In genomic region chr9:137642118-137642601, GRCh38 we compare ENCODE assay signal across 17 cellular contexts. TPM values are rescaled to one million over a fixed set of nuclear protein-coding genes. Genes with fewer than 3 reads are reported as not detected.
A peak's percentile ranks its signal among the peaks of the same experiment; 100 is the strongest.
DNase-seq lines count a peak whose midpoint lies in the region; ATAC-seq and TF ChIP-seq lines count a peak whose summit lies in the region.
"Had no signal": no experiment of that assay in that cellular context is flagged by ENCODE, and none has a peak within 500 bp of the region (broad histone marks: within the 10 kb centered on the region; RNA-seq: fewer than 3 reads in every experiment).

No MANE protein-coding gene starts in this region.

- no peaks in the 10 kb centered on the region for H3K9me3 Mint-ChIP-seq in activated naive CD8-positive, alpha-beta T cell (ENCODE audit: low read depth)
- no peaks in the 10 kb centered on the region for H3K9me3 Mint-ChIP-seq in activated naive CD8-positive, alpha-beta T cell treated with anti-CD3 and anti-CD28 coated beads, Interleukin-2, amount 50 U/mL, for 24 hours
- H3K9me3 Mint-ChIP-seq in activated T-helper 1 cell treated with anti-CD3 and anti-CD28 coated beads, Interleukin-12 subunit alpha, Interleukin-12 subunit beta, Interleukin-2, Interleukin-4 antibody, amounts not matched to agents 30 ng/mL and 10 ng/mL and 1 ng/mL, durations not matched to agents 14 hours and 24 hours and 36 hours, result no peaks in the 10 kb centered on the region
- H3K9me3 Mint-ChIP-seq in nephron progenitor cell (peaks cover 8% of the 10 kb centered on the region), type B pancreatic cell (no peaks in the 10 kb centered on the region)

- ATAC-seq in activated naive CD8-positive, alpha-beta T cell treated with anti-CD3 and anti-CD28 coated beads, Interleukin-2, amount 50 U/mL, for 24 hours, result no peak
- no peak for ATAC-seq in HG02870 (IDR thresholded peaks at IDR 0.05; ENCODE audit: unreplicated experiment)

- DNase-seq in activated naive CD8-positive, alpha-beta T cell treated with anti-CD3 and anti-CD28 coated beads, Interleukin-2, amount 50 U/mL, for 24 hours, result no peak
- DNase-seq in activated T-helper 1 cell treated with anti-CD3 and anti-CD28 coated beads, Interleukin-12 subunit alpha, Interleukin-12 subunit beta, Interleukin-2, Interleukin-4 antibody, amounts not matched to agents 30 ng/mL and 10 ng/mL and 1 ng/mL, durations not matched to agents 14 hours and 24 hours and 36 hours (ENCODE audit: low spot score), result no peak
- DNase-seq in nephron progenitor cell, result no peak
- DNase-seq in type B pancreatic cell (ENCODE audit: extremely low spot score, unreplicated experiment), result no peak
- DNase-seq in caudate nucleus (lab: John Stamatoyannopoulos, UW), result no peak
- DNase-seq: BE2C, MV-4-11, NCI-H1417, NCI-H187, NCI-H2107, NCI-H510A, NCI-H748 treated with DMSO at 0.1 percent for 48 hours, OCI-M1, SHP77 had no signal

- TF ChIP-seq CTCF in nephron progenitor cell (IDR thresholded peaks at IDR 0.05), result no peak
- TF ChIP-seq CTCF in type B pancreatic cell (conservative IDR thresholded peaks at IDR 0.05), result no peak

- H3K36me3 Mint-ChIP-seq in activated naive CD8-positive, alpha-beta T cell, result peaks cover 18% of the 10 kb centered on the region
- peaks cover 28% of the 10 kb centered on the region for H3K36me3 Mint-ChIP-seq in activated naive CD8-positive, alpha-beta T cell treated with anti-CD3 and anti-CD28 coated beads, Interleukin-2, amount 50 U/mL, for 24 hours (ENCODE audit: low read depth)
- peaks cover 31% of the 10 kb centered on the region for H3K36me3 Mint-ChIP-seq in activated T-helper 1 cell treated with anti-CD3 and anti-CD28 coated beads, Interleukin-12 subunit alpha, Interleukin-12 subunit beta, Interleukin-2, Interleukin-4 antibody, amounts not matched to agents 30 ng/mL and 10 ng/mL and 1 ng/mL, durations not matched to agents 14 hours and 24 hours and 36 hours (ENCODE audit: low read depth)
- H3K36me3 Mint-ChIP-seq in nephron progenitor cell (ENCODE audit: low read depth), result peaks cover 77% of the 10 kb centered on the region
- H3K36me3 Mint-ChIP-seq in type B pancreatic cell, result peaks cover 29% of the 10 kb centered on the region

- intact Hi-C loops in activated T-helper 1 cell treated with anti-CD3 and anti-CD28 coated beads, Interleukin-12 subunit alpha, Interleukin-12 subunit beta, Interleukin-2, Interleukin-4 antibody, amounts not matched to agents 30 ng/mL and 10 ng/mL and 1 ng/mL, durations not matched to agents 14 hours and 24 hours and 36 hours (cut with micrococcal nuclease), result no loop called here

- H3K27ac ChIP-seq in caudate nucleus (ENCODE audit: low read depth, low read length), result no peak overlapping the region
- H3K27ac ChIP-seq: KMS-11 had no signal

- H3K4me1 Mint-ChIP-seq in activated naive CD8-positive, alpha-beta T cell (ENCODE audit: low read depth), result peaks cover 62% of the 10 kb centered on the region
- peaks cover 51% of the 10 kb centered on the region for H3K4me1 Mint-ChIP-seq in activated naive CD8-positive, alpha-beta T cell treated with anti-CD3 and anti-CD28 coated beads, Interleukin-2, amount 50 U/mL, for 24 hours
- peaks cover 39% of the 10 kb centered on the region for H3K4me1 Mint-ChIP-seq in activated T-helper 1 cell treated with anti-CD3 and anti-CD28 coated beads, Interleukin-12 subunit alpha, Interleukin-12 subunit beta, Interleukin-2, Interleukin-4 antibody, amounts not matched to agents 30 ng/mL and 10 ng/mL and 1 ng/mL, durations not matched to agents 14 hours and 24 hours and 36 hours (ENCODE audit: low read depth)
- H3K4me1 Mint-ChIP-seq in nephron progenitor cell, result peaks cover 17% of the 10 kb centered on the region
- peaks cover 29% of the 10 kb centered on the region for H3K4me1 Mint-ChIP-seq in type B pancreatic cell (ENCODE audit: unreplicated experiment)

- no peak overlapping the region for H3K4me3 Mint-ChIP-seq in activated naive CD8-positive, alpha-beta T cell
- H3K4me3 Mint-ChIP-seq in activated naive CD8-positive, alpha-beta T cell treated with anti-CD3 and anti-CD28 coated beads, Interleukin-2, amount 50 U/mL, for 24 hours, result no peak overlapping the region
- no peak overlapping the region for H3K4me3 Mint-ChIP-seq in activated T-helper 1 cell treated with anti-CD3 and anti-CD28 coated beads, Interleukin-12 subunit alpha, Interleukin-12 subunit beta, Interleukin-2, Interleukin-4 antibody, amounts not matched to agents 30 ng/mL and 10 ng/mL and 1 ng/mL, durations not matched to agents 14 hours and 24 hours and 36 hours
- H3K4me3 Mint-ChIP-seq in nephron progenitor cell, result no peak overlapping the region
- H3K4me3 Mint-ChIP-seq in type B pancreatic cell, result no peak overlapping the region

- peak overlapping the region; percentile 69 for H3K27ac Mint-ChIP-seq in activated naive CD8-positive, alpha-beta T cell
- no peak overlapping the region for H3K27ac Mint-ChIP-seq in activated naive CD8-positive, alpha-beta T cell treated with anti-CD3 and anti-CD28 coated beads, Interleukin-2, amount 50 U/mL, for 24 hours
- peak overlapping the region; percentile 3 for H3K27ac Mint-ChIP-seq in activated T-helper 1 cell treated with anti-CD3 and anti-CD28 coated beads, Interleukin-12 subunit alpha, Interleukin-12 subunit beta, Interleukin-2, Interleukin-4 antibody, amounts not matched to agents 30 ng/mL and 10 ng/mL and 1 ng/mL, durations not matched to agents 14 hours and 24 hours and 36 hours
- H3K27ac Mint-ChIP-seq in nephron progenitor cell (peak overlapping the region; percentile 16), type B pancreatic cell (no peak overlapping the region)

- no peaks in the 10 kb centered on the region for H3K27me3 Mint-ChIP-seq in activated naive CD8-positive, alpha-beta T cell
- no peaks in the 10 kb centered on the region for H3K27me3 Mint-ChIP-seq in activated naive CD8-positive, alpha-beta T cell treated with anti-CD3 and anti-CD28 coated beads, Interleukin-2, amount 50 U/mL, for 24 hours
- H3K27me3 Mint-ChIP-seq in activated T-helper 1 cell treated with anti-CD3 and anti-CD28 coated beads, Interleukin-12 subunit alpha, Interleukin-12 subunit beta, Interleukin-2, Interleukin-4 antibody, amounts not matched to agents 30 ng/mL and 10 ng/mL and 1 ng/mL, durations not matched to agents 14 hours and 24 hours and 36 hours (ENCODE audit: insufficient read depth), result no peaks in the 10 kb centered on the region
- no peaks in the 10 kb centered on the region for H3K27me3 Mint-ChIP-seq in nephron progenitor cell (ENCODE audit: low read depth, poor library complexity)
- H3K27me3 Mint-ChIP-seq in type B pancreatic cell, result no peaks in the 10 kb centered on the region

RNA-seq across cellular contexts. Expression of gene EHMT1, which starts 23.4 kb away (rescaled TPM):
- 97.0 and 98.1 TPM in 2 replicates for total RNA-seq in activated T-helper 1 cell treated with anti-CD3 and anti-CD28 coated beads, Interleukin-12 subunit alpha, Interleukin-12 subunit beta, Interleukin-2, Interleukin-4 antibody, amounts not matched to agents 30 ng/mL and 10 ng/mL and 1 ng/mL, durations not matched to agents 14 hours and 24 hours and 36 hours
- total RNA-seq in type B pancreatic cell (ENCODE audit: low replicate concordance), result 99.8 and 111 TPM in 2 replicates

RNA-seq across cellular contexts. Expression of gene ARRDC1, which starts 36.7 kb away (rescaled TPM):
- 65.7 and 70.3 TPM in 2 replicates for total RNA-seq in activated T-helper 1 cell treated with anti-CD3 and anti-CD28 coated beads, Interleukin-12 subunit alpha, Interleukin-12 subunit beta, Interleukin-2, Interleukin-4 antibody, amounts not matched to agents 30 ng/mL and 10 ng/mL and 1 ng/mL, durations not matched to agents 14 hours and 24 hours and 36 hours
- total RNA-seq in type B pancreatic cell (ENCODE audit: low replicate concordance), result 46.4 and 96.6 TPM in 2 replicates

RNA-seq across cellular contexts. Expression of gene ZMYND19, which starts 51.8 kb away (rescaled TPM):
- total RNA-seq in activated T-helper 1 cell treated with anti-CD3 and anti-CD28 coated beads, Interleukin-12 subunit alpha, Interleukin-12 subunit beta, Interleukin-2, Interleukin-4 antibody, amounts not matched to agents 30 ng/mL and 10 ng/mL and 1 ng/mL, durations not matched to agents 14 hours and 24 hours and 36 hours, result 88.2 and 94.9 TPM in 2 replicates
- 41.7 and 45.3 TPM in 2 replicates for total RNA-seq in type B pancreatic cell (ENCODE audit: low replicate concordance)

Comparison
In these comparisons a context has a peak if more than half of its experiments do, and no peak if none do; other contexts are left out.
1. H3K27ac Mint-ChIP-seq: peak in activated naive CD8-positive, alpha-beta T cell (single experiment), activated T-helper 1 cell treated with anti-CD3 and anti-CD28 coated beads, Interleukin-12 subunit alpha, Interleukin-12 subunit beta, Interleukin-2, Interleukin-4 antibody, amounts not matched to agents 30 ng/mL and 10 ng/mL and 1 ng/mL, durations not matched to agents 14 hours and 24 hours and 36 hours (single experiment) and nephron progenitor cell (single experiment); none in activated naive CD8-positive, alpha-beta T cell treated with anti-CD3 and anti-CD28 coated beads, Interleukin-2, amount 50 U/mL, for 24 hours (single experiment) and type B pancreatic cell (single experiment).